30 cellular contexts compared by ENCODE assay signal in the genomic region with DNA sequence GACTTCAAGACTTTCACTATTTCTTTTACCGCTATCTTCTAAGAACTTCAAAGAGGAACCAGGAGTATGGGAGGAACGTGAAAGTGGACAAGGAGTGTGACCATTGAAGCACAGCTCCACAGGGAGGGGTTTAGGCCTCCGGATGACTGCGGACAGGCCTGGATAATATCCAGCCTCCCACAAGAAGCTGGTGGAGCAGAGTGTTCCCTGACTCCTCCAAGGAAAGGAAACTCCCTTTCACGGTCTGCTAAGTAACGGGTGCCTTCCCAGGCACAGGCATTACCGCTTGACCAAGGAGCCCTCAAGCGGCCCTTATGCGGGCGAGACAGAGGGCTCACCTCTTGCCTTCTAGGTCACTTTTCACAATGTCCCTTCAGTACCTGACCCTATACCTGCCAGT.
"Had no signal": no experiment of that assay in that cellular context is flagged by ENCODE, and none has a peak within 500 bp of the region (broad histone marks: within the 10 kb centered on the region; RNA-seq: fewer than 3 reads in every experiment).

No MANE protein-coding gene starts in this region.

- H3K4me3 ChIP-seq: colonic mucosa, esophagus muscularis mucosa, gastroesophageal sphincter, heart right ventricle, mucosa of descending colon, pancreas, thoracic aorta, transverse colon, upper lobe of right lung, uterus had no signal

- H3K27ac ChIP-seq: colonic mucosa, epithelial cell of prostate, esophagus muscularis mucosa, foreskin keratinocyte, gastroesophageal sphincter, heart right ventricle, neutrophil, pancreas, thoracic aorta, transverse colon, upper lobe of right lung, uterus had no signal

- DNase-seq: colonic mucosa; effector CD8-positive, alpha-beta T cell; endodermal cell; foreskin keratinocyte; glutamatergic neuron; heart right ventricle; hippocampal formation; mesenchymal stem cell; mucosa of descending colon; naive B cell; stimulated activated CD4-positive, alpha-beta T cell treated with anti-CD3 and anti-CD28 coated beads, Interleukin-4, amount 100 ng/mL, for 4 hours; stimulated activated naive CD8-positive, alpha-beta T cell treated with anti-CD3 and anti-CD28 coated beads, Interleukin-15, Interleukin-2, amounts not matched to agents 100 U/mL and 50 U/mL, for 24 hours; substantia nigra; transverse colon; upper lobe of right lung; uterus had no signal

- H3K4me3 Mint-ChIP-seq: central memory CD8-positive, alpha-beta T cell; dendritic cell treated with granulocyte-macrophage colony-stimulating factor and Interleukin-4, amounts not matched to agents 40 ng/mL and 50 ng/mL, for 4 days; endodermal cell; mesothelial cell of epicardium; naive B cell; natural killer cell treated with Interleukin-12 subunit alpha and Interleukin-12 subunit beta and Interleukin-15 and Interleukin-18, amount 100 ng/mL, for 72 hours; stimulated activated memory B cell treated with anti-CD40 and anti-IgM and Interleukin-4, amounts not matched to agents 10 μg/mL and 1 μg/mL and 100 μg/mL, for 72 hours had no signal

- ATAC-seq: foreskin keratinocyte; gastroesophageal sphincter; heart right ventricle; left lobe of liver; mucosa of descending colon; natural killer cell treated with Interleukin-12 subunit alpha and Interleukin-12 subunit beta and Interleukin-15 and Interleukin-18, amount 100 ng/mL, for 72 hours; pancreas; sciatic nerve; stimulated activated memory B cell treated with anti-CD40 and anti-IgM and Interleukin-4, amounts not matched to agents 10 μg/mL and 1 μg/mL and 100 μg/mL, for 72 hours; stimulated activated naive CD8-positive, alpha-beta T cell treated with anti-CD3 and anti-CD28 coated beads, Interleukin-15, Interleukin-2, amounts not matched to agents 100 U/mL and 50 U/mL, for 24 hours; upper lobe of right lung had no signal

- FAIRE-seq: islet of Langerhans, pancreas had no signal

- H3K4me1 Mint-ChIP-seq: central memory CD8-positive, alpha-beta T cell; mesothelial cell of epicardium; naive B cell; stimulated activated memory B cell treated with anti-CD40 and anti-IgM and Interleukin-4, amounts not matched to agents 10 μg/mL and 1 μg/mL and 100 μg/mL, for 72 hours had no signal

- H3K36me3 Mint-ChIP-seq: naive B cell; stimulated activated memory B cell treated with anti-CD40 and anti-IgM and Interleukin-4, amounts not matched to agents 10 μg/mL and 1 μg/mL and 100 μg/mL, for 72 hours had no signal

- H3K27me3 Mint-ChIP-seq: central memory CD8-positive, alpha-beta T cell; dendritic cell treated with granulocyte-macrophage colony-stimulating factor and Interleukin-4, amounts not matched to agents 40 ng/mL and 50 ng/mL, for 4 days; naive B cell; natural killer cell treated with Interleukin-12 subunit alpha and Interleukin-12 subunit beta and Interleukin-15 and Interleukin-18, amount 100 ng/mL, for 72 hours; stimulated activated memory B cell treated with anti-CD40 and anti-IgM and Interleukin-4, amounts not matched to agents 10 μg/mL and 1 μg/mL and 100 μg/mL, for 72 hours had no signal

- H3K4me1 ChIP-seq: colonic mucosa, esophagus muscularis mucosa, foreskin keratinocyte, gastroesophageal sphincter, heart right ventricle, pancreas, transverse colon, upper lobe of right lung, uterus had no signal

- H3K36me3 ChIP-seq: colonic mucosa, esophagus muscularis mucosa, gastroesophageal sphincter, heart right ventricle, neutrophil, pancreas, thoracic aorta, transverse colon, upper lobe of right lung, uterus had no signal

- H3K9me3 ChIP-seq: colonic mucosa, mucosa of descending colon, neutrophil, pancreas, thoracic aorta, transverse colon, upper lobe of right lung, uterus had no signal

- H3K27ac Mint-ChIP-seq: dendritic cell treated with granulocyte-macrophage colony-stimulating factor and Interleukin-4, amounts not matched to agents 40 ng/mL and 50 ng/mL, for 4 days; endodermal cell; mesothelial cell of epicardium; natural killer cell treated with Interleukin-12 subunit alpha and Interleukin-12 subunit beta and Interleukin-15 and Interleukin-18, amount 100 ng/mL, for 72 hours; stimulated activated memory B cell treated with anti-CD40 and anti-IgM and Interleukin-4, amounts not matched to agents 10 μg/mL and 1 μg/mL and 100 μg/mL, for 72 hours had no signal

- H3K27me3 ChIP-seq: colonic mucosa, esophagus muscularis mucosa, foreskin keratinocyte, gastroesophageal sphincter, heart right ventricle, neutrophil, pancreas, transverse colon, upper lobe of right lung, uterus had no signal
